Comparison of ENCODE assay signal across 8 cellular contexts in genomic region chr4:83356899-83357661, GRCh38. TPM values are rescaled to one million over a fixed set of nuclear protein-coding genes. Genes with fewer than 3 reads are reported as not detected.
DNase-seq lines count a peak whose midpoint lies in the region; ATAC-seq and TF ChIP-seq lines count a peak whose summit lies in the region.

No MANE protein-coding gene starts in this region.

- H3K36me3 ChIP-seq in RWPE2 (ENCODE audit: low read depth) (no peaks in the 10 kb centered on the region), thymus (ENCODE audit: control insufficient read depth, insufficient read depth) (no peaks in the 10 kb centered on the region)

- 92% methylated on average over 4 of the region's 4 CpGs for WGBS in thymus

- H3K4me3 ChIP-seq in RWPE2 (ENCODE audit: severe bottlenecking) (no peak overlapping the region), fibroblast of villous mesenchyme (ENCODE audit: low read depth, low read length) (no peak overlapping the region), thymus (ENCODE audit: low read length) (no peak overlapping the region)

- DNase-seq in Daoy (ENCODE audit: low read depth) (peak; percentile 65), H4 (ENCODE audit: low spot score) (peak; percentile 84), RWPE2 (ENCODE audit: low spot score) (no peak), fibroblast of villous mesenchyme (ENCODE audit: low read depth) (peak; percentile 88)
- DNase-seq in effector CD8-positive, alpha-beta T cell (lab: John Stamatoyannopoulos, UW), result no peak

- H3K27ac ChIP-seq in RWPE2 (ENCODE audit: poor library complexity, severe bottlenecking) (peak overlapping the region; percentile 73), thymus (ENCODE audit: low read depth) (peak overlapping the region; percentile 49)

- ATAC-seq in RWPE2 (ENCODE audit: low read depth) (peak; percentile 83), GM19035 (IDR thresholded peaks at IDR 0.05; ENCODE audit: unreplicated experiment) (no peak), GM19467 (IDR thresholded peaks at IDR 0.05; ENCODE audit: unreplicated experiment) (no peak)

- H3K4me1 ChIP-seq in RWPE2 (ENCODE audit: insufficient read depth, poor library complexity, severe bottlenecking) (peaks cover 26% of the 10 kb centered on the region), thymus (ENCODE audit: control insufficient read depth, insufficient read depth, low read length) (no peaks in the 10 kb centered on the region)

- TF ChIP-seq CTCF in RWPE2 (IDR thresholded peaks at IDR 0.05; ENCODE audit: poor library complexity, severe bottlenecking) (no peak), fibroblast of villous mesenchyme (IDR thresholded peaks at IDR 0.05; ENCODE audit: insufficient read depth, low read depth, low read length) (no peak)

- H3K27me3 ChIP-seq in RWPE2 (ENCODE audit: insufficient read depth, poor library complexity, severe bottlenecking) (no peaks in the 10 kb centered on the region), thymus (ENCODE audit: control insufficient read depth, insufficient read depth) (no peaks in the 10 kb centered on the region)

- H3K9me3 ChIP-seq in RWPE2 (ENCODE audit: severe bottlenecking) (no peaks in the 10 kb centered on the region), thymus (ENCODE audit: control insufficient read depth) (no peaks in the 10 kb centered on the region)

RNA-seq across cellular contexts. Expression of gene HPSE, which starts 22.4 kb away (rescaled TPM):
- 2.1 and 4.4 TPM in 2 replicates for total RNA-seq in Daoy (2014; rRNA removed; shearing (Covaris generic))
- 5.2 and 5.6 TPM in 2 replicates for total RNA-seq in H4 (2014; rRNA removed; shearing (Covaris generic))
- under 0.01 and 0.43 TPM in 2 replicates for total RNA-seq in fibroblast of villous mesenchyme
- 4.3 TPM for polyA plus RNA-seq in thymus

Comparison
In these comparisons a context has a peak if more than half of its experiments do, and no peak if none do; other contexts are left out.
1. DNase-seq: peak in Daoy (single experiment), H4 (single experiment) and fibroblast of villous mesenchyme (single experiment); none in RWPE2 (single experiment) and effector CD8-positive, alpha-beta T cell (single experiment).